In the genomic region with DNA sequence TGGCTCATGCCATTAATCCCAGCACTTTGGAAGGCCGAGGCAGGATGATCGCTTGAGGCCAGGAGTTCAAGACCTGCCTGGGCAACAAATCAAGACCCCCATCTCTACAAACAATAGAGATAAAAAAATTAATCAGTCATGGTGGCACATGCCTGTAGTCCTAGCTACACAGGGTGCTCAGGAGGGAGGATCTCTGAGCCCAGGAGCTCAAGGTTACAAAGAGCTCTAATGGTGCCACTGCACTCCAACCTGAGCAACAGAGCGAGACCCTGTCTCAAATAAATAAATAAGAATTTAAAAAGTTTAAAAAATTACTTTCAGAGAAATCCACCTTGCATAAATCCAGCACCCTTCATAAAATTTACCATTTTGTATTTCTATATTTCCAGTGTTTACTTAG, we compare ENCODE assay signal across 14 cellular contexts. TPM values are rescaled to one million over a fixed set of nuclear protein-coding genes. Genes with fewer than 3 reads are reported as not detected.
A peak's percentile ranks its signal among the peaks of the same experiment; 100 is the strongest.
DNase-seq lines count a peak whose midpoint lies in the region; ATAC-seq, FAIRE-seq and TF ChIP-seq lines count a peak whose summit lies in the region.
"Had no signal": no experiment of that assay in that cellular context is flagged by ENCODE, and none has a peak within 500 bp of the region (broad histone marks: within the 10 kb centered on the region; RNA-seq: fewer than 3 reads in every experiment).

No MANE protein-coding gene starts in this region.

- peaks cover 7% of the 10 kb centered on the region for H3K9me3 Mint-ChIP-seq in activated T-cell treated with anti-CD3 and anti-CD28 coated beads, Interleukin-2, amount 50 U/mL, for 4 hours
- no peaks in the 10 kb centered on the region for H3K9me3 Mint-ChIP-seq in CD8-positive, alpha-beta T cell
- no peaks in the 10 kb centered on the region for H3K9me3 Mint-ChIP-seq in effector memory CD8-positive, alpha-beta T cell
- no peaks in the 10 kb centered on the region for H3K9me3 Mint-ChIP-seq in nephron progenitor cell
- H3K9me3 Mint-ChIP-seq in chondrocyte (ENCODE audit: low read depth), result no peaks in the 10 kb centered on the region
- H3K9me3 Mint-ChIP-seq: HFFc6 had no signal

- no peak overlapping the region for H3K4me3 ChIP-seq in CD8-positive, alpha-beta T cell (ENCODE audit: low read depth, low read length)

- H3K27me3 ChIP-seq in CD8-positive, alpha-beta T cell (ENCODE audit: insufficient read depth, low read length), result no peaks in the 10 kb centered on the region

- CTCF ChIA-PET in CD8-positive, alpha-beta T cell (lab: Charles Lee), result interaction anchor here (1.2 to 2.3 kb wide), 3 partner anchors 14 to 308 kb away, joined by 3 to 6 read pairs (median 4); no protein-coding TSS in a partner anchor

- H3K4me1 ChIP-seq in CD8-positive, alpha-beta T cell (ENCODE audit: insufficient read depth, low read length), result no peaks in the 10 kb centered on the region

- ATAC-seq in activated T-cell treated with anti-CD3 and anti-CD28 coated beads, Interleukin-2, amount 50 U/mL, for 4 hours, result no peak
- ATAC-seq in CD8-positive, alpha-beta T cell, result no peak
- ATAC-seq in effector memory CD8-positive, alpha-beta T cell (replicated peaks), result no peak

- H3K4me1 Mint-ChIP-seq in activated T-cell treated with anti-CD3 and anti-CD28 coated beads, Interleukin-2, amount 50 U/mL, for 4 hours (ENCODE audit: low read depth), result peaks cover 4% of the 10 kb centered on the region
- peaks cover 11% of the 10 kb centered on the region for H3K4me1 Mint-ChIP-seq in CD8-positive, alpha-beta T cell (ENCODE audit: low read depth)
- peaks cover 6 to 27% of the 10 kb centered on the region in 2 donors for H3K4me1 Mint-ChIP-seq in effector memory CD8-positive, alpha-beta T cell (ENCODE audit: low read depth in 2 of 2)
- H3K4me1 Mint-ChIP-seq in nephron progenitor cell, result peaks cover 11% of the 10 kb centered on the region
- H3K4me1 Mint-ChIP-seq in chondrocyte (ENCODE audit: low read depth), result no peaks in the 10 kb centered on the region
- H3K4me1 Mint-ChIP-seq: CD14-positive monocyte had no signal

- H3K36me3 Mint-ChIP-seq in activated T-cell treated with anti-CD3 and anti-CD28 coated beads, Interleukin-2, amount 50 U/mL, for 4 hours (ENCODE audit: insufficient read depth), result no peaks in the 10 kb centered on the region
- H3K36me3 Mint-ChIP-seq in CD8-positive, alpha-beta T cell, result no peaks in the 10 kb centered on the region
- H3K36me3 Mint-ChIP-seq in effector memory CD8-positive, alpha-beta T cell (ENCODE audit: insufficient read depth), result peaks cover 17% of the 10 kb centered on the region
- H3K36me3 Mint-ChIP-seq in nephron progenitor cell (ENCODE audit: low read depth), result no peaks in the 10 kb centered on the region
- H3K36me3 Mint-ChIP-seq in chondrocyte (ENCODE audit: low read depth), result no peaks in the 10 kb centered on the region
- H3K36me3 Mint-ChIP-seq: CD14-positive monocyte had no signal

- H3K36me3 ChIP-seq in CD8-positive, alpha-beta T cell (ENCODE audit: insufficient read depth, low read length), result no peaks in the 10 kb centered on the region

- DNase-seq in activated T-cell treated with anti-CD3 and anti-CD28 coated beads, Interleukin-2, amount 50 U/mL, for 4 hours, result no peak
- DNase-seq in activated T-cell treated with anti-CD3 and anti-CD28 coated beads, Interleukin-2, amount 50 U/mL, for 1 hour, result no peak
- DNase-seq in CD8-positive, alpha-beta T cell, result no peak
- no peak for DNase-seq in effector memory CD8-positive, alpha-beta T cell
- no peak for DNase-seq in nephron progenitor cell
- no peak for DNase-seq in HTR-8/SVneo (ENCODE audit: insufficient read length, low spot score)
- no peak for DNase-seq in chondrocyte (ENCODE audit: low spot score)
- DNase-seq: GF-D8, HCEC 1CT, HFFc6 had no signal

- no peak overlapping the region for H3K27ac ChIP-seq in CD8-positive, alpha-beta T cell (ENCODE audit: low read depth, low read length)
- H3K27ac ChIP-seq: 22Rv1 had no signal

- peaks cover 3% of the 10 kb centered on the region for H3K27me3 Mint-ChIP-seq in activated T-cell treated with anti-CD3 and anti-CD28 coated beads, Interleukin-2, amount 50 U/mL, for 4 hours (ENCODE audit: low read depth)
- H3K27me3 Mint-ChIP-seq in CD8-positive, alpha-beta T cell (ENCODE audit: low read depth), result no peaks in the 10 kb centered on the region
- H3K27me3 Mint-ChIP-seq in effector memory CD8-positive, alpha-beta T cell, result no peaks in the 10 kb centered on the region
- H3K27me3 Mint-ChIP-seq in nephron progenitor cell (ENCODE audit: low read depth, poor library complexity) (peaks cover 4% of the 10 kb centered on the region), chondrocyte (ENCODE audit: low read depth) (peaks cover 4% of the 10 kb centered on the region)

- no peaks in the 10 kb centered on the region for H3K9me3 ChIP-seq in CD8-positive, alpha-beta T cell (ENCODE audit: low read length)

- H3K27ac Mint-ChIP-seq in CD8-positive, alpha-beta T cell, result no peak overlapping the region
- H3K27ac Mint-ChIP-seq in effector memory CD8-positive, alpha-beta T cell, result peak overlapping the region; percentile 82 to 91
- H3K27ac Mint-ChIP-seq in nephron progenitor cell, result peak overlapping the region; percentile 25
- no peak overlapping the region for H3K27ac Mint-ChIP-seq in chondrocyte (ENCODE audit: unreplicated experiment)
- H3K27ac Mint-ChIP-seq: CD14-positive monocyte, HFFc6 had no signal

- H3K4me3 Mint-ChIP-seq in activated T-cell treated with anti-CD3 and anti-CD28 coated beads, Interleukin-2, amount 50 U/mL, for 4 hours, result peak overlapping the region; percentile 57
- H3K4me3 Mint-ChIP-seq in CD8-positive, alpha-beta T cell, result peak overlapping the region; percentile 27
- H3K4me3 Mint-ChIP-seq in effector memory CD8-positive, alpha-beta T cell, result peak overlapping the region; percentile 78 to 88
- H3K4me3 Mint-ChIP-seq in nephron progenitor cell (no peak overlapping the region), chondrocyte (ENCODE audit: unreplicated experiment) (no peak overlapping the region)
- H3K4me3 Mint-ChIP-seq: CD14-positive monocyte, HFFc6 had no signal

- no peak for FAIRE-seq in HTR-8/SVneo (lab: Jason Lieb, UNC)

- POLR2A ChIA-PET in CD8-positive, alpha-beta T cell (lab: Charles Lee), result interaction anchor here (1.2 kb wide), 1 partner anchor 16 kb away, joined by 4 read pairs; no protein-coding TSS in a partner anchor

- TF ChIP-seq CTCF in CD8-positive, alpha-beta T cell (IDR thresholded peaks at IDR 0.05), result no peak
- TF ChIP-seq CTCF in nephron progenitor cell (IDR thresholded peaks at IDR 0.05) (no peak), chondrocyte (IDR thresholded peaks at IDR 0.05) (no peak)

- intact Hi-C loops in CD8-positive, alpha-beta T cell (cut with DNase I, micrococcal nuclease), result no loop called here

RNA-seq across cellular contexts. Expression of a gene that starts 2.2 kb away (rescaled TPM):
- not detected for total RNA-seq in activated T-cell treated with anti-CD3 and anti-CD28 coated beads, Interleukin-2, amount 50 U/mL, for 4 hours
- under 1 TPM; 0.78 to 0.92 TPM for total RNA-seq in CD8-positive, alpha-beta T cell
- not detected in 3 replicates for total RNA-seq in chondrocyte
- total RNA-seq: A673, HFFc6 had no signal

RNA-seq across cellular contexts. Expression of a gene that starts 39.7 kb away (rescaled TPM):
- total RNA-seq in activated T-cell treated with anti-CD3 and anti-CD28 coated beads, Interleukin-2, amount 50 U/mL, for 4 hours, result 10 to 100 TPM in 1 of 3 donors, 1 to 10 TPM in 2; 8.4 to 13.7 (median 8.9) TPM
- 100 to 1,000 TPM; 141 to 145 TPM for total RNA-seq in CD8-positive, alpha-beta T cell
- not detected in 3 replicates for total RNA-seq in chondrocyte
- total RNA-seq: HFFc6 had no signal

RNA-seq across cellular contexts. Expression of a gene that starts 51.8 kb away (rescaled TPM):
- total RNA-seq in activated T-cell treated with anti-CD3 and anti-CD28 coated beads, Interleukin-2, amount 50 U/mL, for 4 hours, result not detected
- not detected for total RNA-seq in CD8-positive, alpha-beta T cell
- not detected in 3 replicates for total RNA-seq in chondrocyte
- total RNA-seq: A673, H4, HFFc6 had no signal

Comparison
In these comparisons a context has a peak if more than half of its experiments do, and no peak if none do; other contexts are left out.
1. H3K4me3 Mint-ChIP-seq: peak in activated T-cell treated with anti-CD3 and anti-CD28 coated beads, Interleukin-2, amount 50 U/mL, for 4 hours (single experiment), CD8-positive, alpha-beta T cell (single experiment) and effector memory CD8-positive, alpha-beta T cell (2 of 2); none in nephron progenitor cell (single experiment) and chondrocyte (single experiment).
2. H3K27ac Mint-ChIP-seq: peak in effector memory CD8-positive, alpha-beta T cell (2 of 2) and nephron progenitor cell (single experiment); none in CD8-positive, alpha-beta T cell (single experiment) and chondrocyte (single experiment).
3. RNA of a gene that starts 39.7 kb away (total RNA-seq): 141 to 145 TPM in CD8-positive, alpha-beta T cell; 8.4 to 13.7 TPM in activated T-cell treated with anti-CD3 and anti-CD28 coated beads, Interleukin-2, amount 50 U/mL, for 4 hours and not detected in chondrocyte; every median in the first group is over 4 times any median in the second.